In genomic region chr1:15620890-15621682, GRCh38 we compare ENCODE assay signal across 16 cellular contexts. TPM values are rescaled to one million over a fixed set of nuclear protein-coding genes. Genes with fewer than 3 reads are reported as not detected.
DNase-seq lines count a peak whose midpoint lies in the region; ATAC-seq, FAIRE-seq and TF ChIP-seq lines count a peak whose summit lies in the region.
"Had no signal": no experiment of that assay in that cellular context is flagged by ENCODE, and none has a peak within 500 bp of the region (broad histone marks: within the 10 kb centered on the region; RNA-seq: fewer than 3 reads in every experiment).

No MANE protein-coding gene starts in this region.

- no peaks in the 10 kb centered on the region for H3K27me3 Mint-ChIP-seq in activated CD4-positive, alpha-beta T cell treated with anti-CD3 and anti-CD28 coated beads, Interleukin-2, amount 10 ng/mL, durations not matched to agents 24 days and 14 days
- H3K27me3 Mint-ChIP-seq in nephron (ENCODE audit: low read depth), result no peaks in the 10 kb centered on the region

- no peak overlapping the region for H3K27ac Mint-ChIP-seq in activated CD4-positive, alpha-beta T cell treated with anti-CD3 and anti-CD28 coated beads, Interleukin-2, amount 10 ng/mL, durations not matched to agents 24 days and 14 days
- peak overlapping the region in 2 of 3 experiments; percentile 22 to 63 for H3K27ac Mint-ChIP-seq in nephron
- H3K27ac Mint-ChIP-seq: neural progenitor cell had no signal

- H3K36me3 ChIP-seq in DOHH2 (ENCODE audit: control insufficient read depth, low read length), result peaks cover 60% of the 10 kb centered on the region
- peaks cover 40% of the 10 kb centered on the region for H3K36me3 ChIP-seq in K562 (ENCODE audit: control insufficient read depth, insufficient read depth, low read length)
- H3K36me3 ChIP-seq: neural progenitor cell had no signal

- intact Hi-C loops in activated CD4-positive, alpha-beta T cell treated with anti-CD3 and anti-CD28 coated beads, Interleukin-2, amount 10 ng/mL, durations not matched to agents 24 days and 14 days (cut with micrococcal nuclease), result no loop called here
- intact Hi-C loops in K562 (cut with micrococcal nuclease), result loop anchor here (5.0 kb wide), 1 partner anchor 79 kb away; no protein-coding TSS in a partner anchor

- H2AFZ ChIP-seq in K562 (ENCODE audit: low read depth, low read length), result no peak overlapping the region
- H2AFZ ChIP-seq: neural progenitor cell had no signal

- no peak for TF ChIP-seq EP300 in K562 (IDR thresholded peaks at IDR 0.05; ENCODE audit: low read length)

- H3K4me3 Mint-ChIP-seq in activated CD4-positive, alpha-beta T cell treated with anti-CD3 and anti-CD28 coated beads, Interleukin-2, amount 10 ng/mL, durations not matched to agents 24 days and 14 days, result peak overlapping the region; percentile 7
- H3K4me3 Mint-ChIP-seq in nephron, result peak overlapping the region; percentile 47 to 80 (median 74)

- POLR2A ChIA-PET in K562 (lab: Yijun Ruan, JAX), result interaction anchor here (0.5 to 1.9 kb wide), 5 partner anchors 10 to 95 kb away, joined by 3 to 8 read pairs (median 3); no protein-coding TSS in a partner anchor

- H3K9me2 ChIP-seq in DOHH2 (replicated peaks; ENCODE audit: control insufficient read depth, low read length), result no peaks in the 10 kb centered on the region

- no peak for TF ChIP-seq RAD21 in K562 (CRISPR knock-in tag; conservative IDR thresholded peaks at IDR 0.05 in 1 of 2, IDR thresholded peaks at IDR 0.05 in 1 of 2)

- H3K4me2 ChIP-seq in DOHH2 (ENCODE audit: low read length) (peak overlapping the region; percentile 91), K562 (ENCODE audit: insufficient read depth, low read length) (peak overlapping the region; percentile 97)
- H3K4me2 ChIP-seq: neural progenitor cell had no signal

- no peaks in the 10 kb centered on the region for H3K9me3 Mint-ChIP-seq in activated CD4-positive, alpha-beta T cell treated with anti-CD3 and anti-CD28 coated beads, Interleukin-2, amount 10 ng/mL, durations not matched to agents 24 days and 14 days
- H3K9me3 Mint-ChIP-seq in nephron, result no peaks in the 10 kb centered on the region
- H3K9me3 Mint-ChIP-seq: neural progenitor cell had no signal

- H3K79me2 ChIP-seq in DOHH2 (ENCODE audit: control insufficient read depth, low read length) (peaks cover 88% of the 10 kb centered on the region), K562 (ENCODE audit: control insufficient read depth, insufficient read depth, low read length) (peaks cover 88% of the 10 kb centered on the region)

- H3K27me3 ChIP-seq in DOHH2 (ENCODE audit: control insufficient read depth, low read length) (no peaks in the 10 kb centered on the region), K562 (ENCODE audit: control insufficient read depth in 2 of 2, insufficient read depth in 2 of 2, low read length in 2 of 2) (no peaks in the 10 kb centered on the region)
- H3K27me3 ChIP-seq: neural progenitor cell had no signal

- ATAC-seq in K562 (no peak), omental fat pad (ENCODE audit: low FRiP score) (no peak), GM21381 (IDR thresholded peaks at IDR 0.05; ENCODE audit: unreplicated experiment) (no peak)

- H3K9me3 ChIP-seq in DOHH2 (ENCODE audit: control insufficient read depth, insufficient read depth, low read length), result no peaks in the 10 kb centered on the region
- H3K9me3 ChIP-seq in K562 (replicated peaks; ENCODE audit: control insufficient read depth, insufficient read depth, low read depth, low read length), result no peaks in the 10 kb centered on the region

- BruUV-seq in K562 (replicated peaks; lab: Mats Ljungman, UMichigan), result no TSS peak

- peaks cover 9% of the 10 kb centered on the region for H3F3A ChIP-seq in DOHH2 (ENCODE audit: control insufficient read depth, insufficient read depth)

- in situ Hi-C loops in K562 (cut with MboI), result no loop called here

- H4K20me1 ChIP-seq in DOHH2 (ENCODE audit: control insufficient read depth, insufficient read depth, low read depth, low read length) (peaks cover 24% of the 10 kb centered on the region), K562 (replicated peaks; ENCODE audit: control insufficient read depth, insufficient read depth, low read length) (peaks cover 9% of the 10 kb centered on the region; the same call in 1 of the 2 replicates)

- 70% methylated on average over 8 of the region's 8 CpGs for WGBS in K562 (ENCODE audit: insufficient coverage, low coverage, missing lambda C conversion rate)

- FAIRE-seq in K562 (lab: Jason Lieb, UNC), result no peak
- FAIRE-seq: RCC 7860 had no signal

- no peak for DNase-seq in activated CD4-positive, alpha-beta T cell treated with anti-CD3 and anti-CD28 coated beads, Interleukin-2, amount 10 ng/mL, durations not matched to agents 24 days and 14 days
- no peak for DNase-seq in activated CD4-positive, alpha-beta T cell treated with anti-CD3 and anti-CD28 coated beads, Interleukin-2, amount 50 U/mL, for 48 hours
- no peak for DNase-seq in K562 (ENCODE audit: extremely low read depth in 1 of 4, low spot score in 3 of 4)
- no peak for DNase-seq in omental fat pad (ENCODE audit: low spot score)
- no peak for DNase-seq in OCI-M1 (lab: John Stamatoyannopoulos, UW)
- DNase-seq: 8988T; activated CD4-positive, alpha-beta T cell treated with anti-CD3 and anti-CD28 coated beads, Interleukin-2, amount 50 U/mL, for 4 hours; activated naive CD4-positive, alpha-beta T cell treated with Interleukin-2 at 50 U/mL for 16 hours; COR-L47; GF-D8; T-helper 9 cell had no signal

- H3K36me3 Mint-ChIP-seq in activated CD4-positive, alpha-beta T cell treated with anti-CD3 and anti-CD28 coated beads, Interleukin-2, amount 10 ng/mL, durations not matched to agents 24 days and 14 days (ENCODE audit: low read depth), result peaks cover 21% of the 10 kb centered on the region
- H3K36me3 Mint-ChIP-seq in nephron (ENCODE audit: low read depth), result peaks cover under 1% of the 10 kb centered on the region
- H3K36me3 Mint-ChIP-seq: neural progenitor cell had no signal

- TF ChIP-seq CTCF in DOHH2 (IDR thresholded peaks at IDR 0.05; ENCODE audit: low read depth, low read length, poor library complexity, severe bottlenecking) (no peak), K562 (IDR thresholded peaks at IDR 0.05 in 2 of 3, conservative IDR thresholded peaks at IDR 0.05 in 1 of 3; ENCODE audit: insufficient read depth in 2 of 3, low read depth in 1 of 3, low read length in 3 of 3) (no peak), nephron (IDR thresholded peaks at IDR 0.05; ENCODE audit: unreplicated experiment in 3 of 3) (no peak), omental fat pad (IDR thresholded peaks at IDR 0.05) (no peak)

- H3K9me1 ChIP-seq in K562 (ENCODE audit: control insufficient read depth, insufficient read depth, low read length), result no peaks in the 10 kb centered on the region

- H3K4me3 ChIP-seq in DOHH2 (ENCODE audit: low read length) (no peak overlapping the region), K562 (0 out of 2 replicates have a peak overlapping the region, but pooled peaks have one; percentile 8)
- H3K4me3 ChIP-seq: neural progenitor cell had no signal

- CTCF ChIA-PET in K562 (lab: Yijun Ruan, JAX; ENCODE audit: low intra/inter-chr PET ratio), result no interaction called here

- H3K4me1 Mint-ChIP-seq in activated CD4-positive, alpha-beta T cell treated with anti-CD3 and anti-CD28 coated beads, Interleukin-2, amount 10 ng/mL, durations not matched to agents 24 days and 14 days, result peaks cover 44% of the 10 kb centered on the region
- peaks cover 63% of the 10 kb centered on the region for H3K4me1 Mint-ChIP-seq in nephron

- no peak overlapping the region for H3K27ac ChIP-seq in DOHH2 (ENCODE audit: low read depth, low read length)
- peak overlapping the region; percentile 45; the same call in 2 of the 3 replicates for H3K27ac ChIP-seq in K562 (ENCODE audit: extremely low read depth, low read depth, low read length)
- H3K27ac ChIP-seq: neural progenitor cell had no signal

- H3K9ac ChIP-seq in K562 (ENCODE audit: insufficient read depth in 1 of 2, low read depth in 2 of 2, low read length in 2 of 2), result peak overlapping the region; percentile 39 to 64; a peak in 3 of 4 replicates
- H3K9ac ChIP-seq: neural progenitor cell had no signal

- TF ChIP-seq POLR2A in K562 (conservative IDR thresholded peaks at IDR 0.05), result no peak

- H3K4me1 ChIP-seq in DOHH2 (ENCODE audit: control insufficient read depth, low read length) (peaks cover 33% of the 10 kb centered on the region), K562 (replicated peaks in 1 of 2; ENCODE audit: control insufficient read depth in 2 of 2, insufficient read depth in 2 of 2, low read length in 2 of 2) (peaks cover 28 to 53% of the 10 kb centered on the region in 2 experiments)

RNA-seq across cellular contexts. Expression of gene DDI2, which starts 3.8 kb away (rescaled TPM):
- total RNA-seq in activated CD4-positive, alpha-beta T cell treated with anti-CD3 and anti-CD28 coated beads, Interleukin-2, amount 10 ng/mL, durations not matched to agents 24 days and 14 days, result 50.5 and 53.0 TPM in 2 replicates
- 185 and 291 TPM in 2 replicates for total RNA-seq in K562 (2011; cell fraction: chromatin; rRNA removed; ENCODE audit: low replicate concordance)
- total RNA-seq in K562 (2011; cell fraction: nucleolus; rRNA removed), result 109 and 114 TPM in 2 replicates
- total RNA-seq in K562 (2011; cell fraction: nucleoplasm; rRNA removed), result 211 and 265 TPM in 2 replicates
- 21.2 and 31.5 TPM in 2 replicates for total RNA-seq in K562 (2014; rRNA removed)
- total RNA-seq in K562 (2014; rRNA removed; fragmentation: Illumina TruSeq; extraction: Trizol), result 29.3 and 31.8 TPM in 2 replicates
- 23.6 and 23.9 TPM in 2 replicates for total RNA-seq in K562 (2015; rRNA removed; fragmentation: Illumina TruSeq; extraction: Trizol)
- 48.4 and 50.1 TPM in 2 replicates for total RNA-seq in K562 (2021)
- polyA plus RNA-seq in K562 (2011; rRNA removed), result 14.5 and 16.3 TPM in 2 replicates
- 8.1 and 10.8 TPM in 2 replicates for polyA plus RNA-seq in K562 (2011; cell fraction: cytosol; rRNA removed)
- 31.8 and 38.6 TPM in 2 replicates for polyA plus RNA-seq in K562 (2011; cell fraction: nucleus; rRNA removed)
- 11.9 and 18.2 TPM in 2 replicates for polyA plus RNA-seq in K562 (2012)
- 27.4 and 32.0 TPM in 2 replicates for polyA plus RNA-seq in K562 (2014; fragmentation: Illumina TruSeq; extraction: Trizol)
- 1 to 10 TPM; 6.5 to 7.3 TPM for polyA plus RNA-seq in K562 (2014; fragmentation: Nextera tagmentation; extraction: Ambion mirVana)
- 17.1 and 19.1 TPM in 2 replicates for polyA plus RNA-seq in K562 (2014; rRNA removed)
- polyA minus RNA-seq in K562 (2011; rRNA and poly(A)+ RNA removed), result 65.5 and 71.7 TPM in 2 replicates
- polyA minus RNA-seq in K562 (2011; cell fraction: cytosol; rRNA and poly(A)+ RNA removed), result 19.4 and 25.7 TPM in 2 replicates
- polyA minus RNA-seq in K562 (2011; cell fraction: nucleus; rRNA and poly(A)+ RNA removed), result 76.7 and 116 TPM in 2 replicates
- 10 to 100 TPM; 49.3 to 63.2 (median 54.5) TPM for total RNA-seq in omental fat pad

RNA-seq across cellular contexts. Expression of gene AGMAT, which starts 36.2 kb away (rescaled TPM):
- total RNA-seq in activated CD4-positive, alpha-beta T cell treated with anti-CD3 and anti-CD28 coated beads, Interleukin-2, amount 10 ng/mL, durations not matched to agents 24 days and 14 days, result 31.0 and 31.5 TPM in 2 replicates
- total RNA-seq in K562 (2011; cell fraction: chromatin; rRNA removed; ENCODE audit: low replicate concordance), result not detected in 2 replicates
- not detected in 2 replicates for total RNA-seq in K562 (2011; cell fraction: nucleolus; rRNA removed)
- total RNA-seq in K562 (2011; cell fraction: nucleoplasm; rRNA removed), result not detected in 2 replicates
- not detected in 2 replicates for total RNA-seq in K562 (2014; rRNA removed)
- total RNA-seq in K562 (2014; rRNA removed; fragmentation: Illumina TruSeq; extraction: Trizol), result not detected in 2 replicates
- not detected in 2 replicates for total RNA-seq in K562 (2015; rRNA removed; fragmentation: Illumina TruSeq; extraction: Trizol)
- 0.07 TPM in 1 of 2 replicates, not detected in the other for total RNA-seq in K562 (2021)
- polyA plus RNA-seq in K562 (2011; rRNA removed), result not detected in 2 replicates
- not detected in 2 replicates for polyA plus RNA-seq in K562 (2011; cell fraction: cytosol; rRNA removed)
- polyA plus RNA-seq in K562 (2011; cell fraction: nucleus; rRNA removed), result not detected in 2 replicates
- 0.04 TPM in 1 of 2 replicates, not detected in the other for polyA plus RNA-seq in K562 (2012)
- not detected in 2 replicates for polyA plus RNA-seq in K562 (2014; fragmentation: Illumina TruSeq; extraction: Trizol)
- not detected for polyA plus RNA-seq in K562 (2014; fragmentation: Nextera tagmentation; extraction: Ambion mirVana)
- polyA plus RNA-seq in K562 (2014; rRNA removed), result not detected in 2 replicates
- polyA minus RNA-seq in K562 (2011; rRNA and poly(A)+ RNA removed), result not detected in 2 replicates
- 0.29 and 0.64 TPM in 2 replicates for polyA minus RNA-seq in K562 (2011; cell fraction: cytosol; rRNA and poly(A)+ RNA removed)
- not detected in 2 replicates for polyA minus RNA-seq in K562 (2011; cell fraction: nucleus; rRNA and poly(A)+ RNA removed)
- under 1 TPM in 3 of 4 donors, not detected in 1; 0.24 to 0.65 (median 0.44) TPM for total RNA-seq in omental fat pad

Comparison
In these comparisons a context has a peak if more than half of its experiments do, and no peak if none do; other contexts are left out.
1. RNA of gene AGMAT, which starts 36.2 kb away (total RNA-seq): 31.0 to 31.5 TPM in activated CD4-positive, alpha-beta T cell treated with anti-CD3 and anti-CD28 coated beads, Interleukin-2, amount 10 ng/mL, durations not matched to agents 24 days and 14 days; 0.24 to 0.65 TPM in omental fat pad and 0.07 TPM in K562; every median in the first group is over 10 times any median in the second.